Comparison of ENCODE assay signal across 8 cellular contexts in genomic region chr15:77633134-77633912, GRCh38. TPM values are rescaled to one million over a fixed set of nuclear protein-coding genes. Genes with fewer than 3 reads are reported as not detected.
A peak's percentile ranks its signal among the peaks of the same experiment; 100 is the strongest.
DNase-seq lines count a peak whose midpoint lies in the region; ATAC-seq and TF ChIP-seq lines count a peak whose summit lies in the region.

No MANE protein-coding gene starts in this region.

- POLR2A ChIA-PET in activated CD8-positive, alpha-beta T cell treated with anti-CD3 and anti-CD28 coated beads for 36 hours (lab: Charles Lee) = no interaction called here

- intact Hi-C loops in activated CD8-positive, alpha-beta T cell treated with anti-CD3 and anti-CD28 coated beads for 36 hours (cut with micrococcal nuclease) = loop anchor here (10.0 kb wide), 1 partner anchor 181 kb away; no protein-coding TSS in a partner anchor

- CTCF ChIA-PET in activated CD8-positive, alpha-beta T cell treated with anti-CD3 and anti-CD28 coated beads for 36 hours (lab: Charles Lee) = interaction anchor here (0.5 to 4.2 kb wide), 21 partner anchors 10 to 531 kb away, joined by 3 to 42 read pairs (median 3); no protein-coding TSS in a partner anchor

- TF ChIP-seq CTCF in activated CD8-positive, alpha-beta T cell treated with anti-CD3 and anti-CD28 coated beads for 36 hours (IDR thresholded peaks at IDR 0.05) = peak; percentile 94

- H3K27me3 Mint-ChIP-seq in activated CD8-positive, alpha-beta T cell treated with anti-CD3 and anti-CD28 coated beads for 36 hours = peaks cover 38% of the 10 kb centered on the region

- H3K4me3 Mint-ChIP-seq in activated CD8-positive, alpha-beta T cell treated with anti-CD3 and anti-CD28 coated beads for 36 hours = peak overlapping the region; percentile 33

- H3K36me3 Mint-ChIP-seq in activated CD8-positive, alpha-beta T cell treated with anti-CD3 and anti-CD28 coated beads for 36 hours (ENCODE audit: low read depth) = no peaks in the 10 kb centered on the region

- H3K9me3 Mint-ChIP-seq in activated CD8-positive, alpha-beta T cell treated with anti-CD3 and anti-CD28 coated beads for 36 hours = no peaks in the 10 kb centered on the region

- H3K27ac Mint-ChIP-seq in activated CD8-positive, alpha-beta T cell treated with anti-CD3 and anti-CD28 coated beads for 36 hours = no peak overlapping the region

- H3K4me1 Mint-ChIP-seq in activated CD8-positive, alpha-beta T cell treated with anti-CD3 and anti-CD28 coated beads for 36 hours (ENCODE audit: low read depth) = peaks cover 9% of the 10 kb centered on the region

- DNase-seq in NCI-H2081 (lab: John Stamatoyannopoulos, UW) = peak; percentile 74 to 77
- DNase-seq in NCI-H2081 treated with DMSO at 0.1 percent for 48 hours (lab: John Stamatoyannopoulos, UW) = no peak
- peak; percentile 71 to 92 for DNase-seq in NCI-H526 (lab: John Stamatoyannopoulos, UW)
- peak; percentile 76 for DNase-seq in activated CD8-positive, alpha-beta T cell treated with anti-CD3 and anti-CD28 coated beads for 36 hours
- DNase-seq in effector CD8-positive, alpha-beta T cell (lab: John Stamatoyannopoulos, UW) = peak; percentile 14
- DNase-seq in medulla oblongata (ENCODE audit: extremely low spot score) = peak; percentile 92
- peak; percentile 2 to 50 (median 36) for DNase-seq in stimulated activated CD4-positive, alpha-beta T cell treated with anti-CD3 and anti-CD28 coated beads, TNF-alpha, amount 100 ng/mL, for 4 hours (ENCODE audit: low read depth in 3 of 3)

- peak; percentile 81 for ATAC-seq in HG03097 (IDR thresholded peaks at IDR 0.05; ENCODE audit: low FRiP score, unreplicated experiment)
- peak; percentile 88 for ATAC-seq in activated CD8-positive, alpha-beta T cell treated with anti-CD3 and anti-CD28 coated beads for 36 hours

RNA-seq across cellular contexts. Expression of gene LINGO1, which starts 0.6 kb away (rescaled TPM):
- not detected for total RNA-seq in activated CD8-positive, alpha-beta T cell treated with anti-CD3 and anti-CD28 coated beads for 36 hours
